ENCODE assay signal across 1 cellular context in the genomic region with DNA sequence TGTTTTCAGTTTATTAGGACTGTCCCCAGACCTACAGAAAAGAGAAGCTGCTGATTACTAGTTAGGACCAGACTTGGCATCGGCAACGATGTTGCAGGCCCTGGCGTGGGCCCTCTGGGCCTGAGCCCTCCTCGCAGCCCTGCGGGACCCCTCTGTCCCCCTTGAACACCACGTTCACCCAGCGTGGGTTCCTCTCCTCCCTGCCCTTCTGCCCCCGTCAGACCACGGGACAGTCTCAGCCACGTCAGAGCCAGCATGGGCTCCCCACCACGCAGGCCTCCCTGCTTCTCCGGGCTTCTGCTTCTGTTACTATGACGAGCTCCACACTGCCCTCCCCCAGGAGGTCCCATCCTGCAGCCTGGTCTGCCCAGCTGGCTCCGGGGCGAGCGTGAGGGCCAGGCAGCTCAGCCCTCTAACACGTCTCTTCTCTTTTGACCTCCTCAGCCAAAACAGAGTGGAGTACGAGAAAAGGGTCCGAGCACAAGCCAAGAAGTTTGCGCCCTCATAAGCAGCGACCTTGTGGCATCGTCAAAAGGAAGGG.
TF ChIP-seq lines count a peak whose summit lies in the region.

No MANE protein-coding gene starts in this region.

TF ChIP-seq in K562, 482 proteins besides CTCF, POLR2A, EP300 and RAD21:
- peak; percentile 30; the same call in 1 of the 2 replicates for TF ChIP-seq POLR2G (IDR thresholded peaks at IDR 0.05; ENCODE audit: low read depth, low read length)
- no peak for TF ChIP-seq ZBTB8A (IDR thresholded peaks at IDR 0.05; ENCODE audit: partially characterized antibody)
